Comparison of ENCODE assay signal across 21 cellular contexts in the genomic region with DNA sequence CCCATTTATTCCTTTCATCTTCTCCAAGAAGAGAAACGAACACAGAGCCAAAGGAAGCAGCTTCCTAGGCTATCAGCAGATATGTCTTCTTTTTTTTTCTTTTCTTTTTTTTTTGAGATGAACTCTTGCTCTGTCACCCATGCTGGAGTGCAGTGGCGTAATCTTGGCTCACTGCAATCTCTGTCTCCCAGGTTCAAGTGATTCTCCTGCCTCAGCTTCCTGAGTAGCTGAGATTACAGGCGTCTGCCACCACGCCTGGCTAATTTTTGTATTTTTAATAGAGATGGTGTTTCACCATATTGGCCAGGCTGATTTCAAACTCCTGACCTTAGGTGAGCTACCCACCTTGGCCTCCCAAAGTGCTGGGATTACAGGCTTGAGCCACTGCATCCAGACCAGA. TPM values are rescaled to one million over a fixed set of nuclear protein-coding genes. Genes with fewer than 3 reads are reported as not detected.
"Had no signal": no experiment of that assay in that cellular context is flagged by ENCODE, and none has a peak within 500 bp of the region (broad histone marks: within the 10 kb centered on the region; RNA-seq: fewer than 3 reads in every experiment).

No MANE protein-coding gene starts in this region.

RNA-seq across cellular contexts. Expression of a gene that starts 53.5 kb away (rescaled TPM):
- total RNA-seq: activated naive CD4-positive, alpha-beta T cell treated with anti-CD3 and anti-CD28 coated beads for 36 hours; activated naive CD4-positive, alpha-beta T cell treated with anti-CD3 and anti-CD28 coated beads, Interleukin-2, amount 50 U/mL, for 72 hours; activated naive CD8-positive, alpha-beta T cell treated with anti-CD3 and anti-CD28 coated beads for 36 hours; activated naive CD8-positive, alpha-beta T cell treated with anti-CD3 and anti-CD28 coated beads, Interleukin-2, amount 10 ng/mL, durations not matched to agents 7 days and 5 days; activated T-cell treated with anti-CD3 and anti-CD28 coated beads, Interleukin-2, amount 50 U/mL, for 4 hours; activated T-cell treated with anti-CD3 and anti-CD28 coated beads, Interleukin-2, amount 50 U/mL, for 72 hours; activated T-helper 1 cell treated with anti-CD3 and anti-CD28 coated beads, Interleukin-12 subunit alpha, Interleukin-12 subunit beta, Interleukin-2, Interleukin-4 antibody, amounts not matched to agents 30 ng/mL and 10 ng/mL and 1 ng/mL, durations not matched to agents 14 hours and 24 hours and 36 hours; activated T-helper 17 cell treated with anti-CD3 and anti-CD28 coated beads, Interleukin-2, amount 50 U/mL, for 72 hours; activated T-helper 2 cell treated with anti-CD3 and anti-CD28 coated beads, Interferon-gamma antibody, Interleukin-2, Interleukin-4, amounts not matched to agents 10 μg/mL and 5 μg/mL and 100 μg/mL, durations not matched to agents 14 hours and 24 hours and 36 hours; adrenal gland; aorta; ascending aorta; astrocyte; bronchial epithelial cell; cardiac muscle cell; cardiac septum; cerebellum; chondrocyte had no signal
- polyA plus RNA-seq: adrenal gland, cardiac muscle cell had no signal

RNA-seq across cellular contexts. Expression of a gene that starts 54.8 kb away (rescaled TPM):
- total RNA-seq: activated naive CD4-positive, alpha-beta T cell treated with anti-CD3 and anti-CD28 coated beads for 36 hours; activated naive CD4-positive, alpha-beta T cell treated with anti-CD3 and anti-CD28 coated beads, Interleukin-2, amount 50 U/mL, for 72 hours; activated naive CD8-positive, alpha-beta T cell treated with anti-CD3 and anti-CD28 coated beads for 36 hours; activated naive CD8-positive, alpha-beta T cell treated with anti-CD3 and anti-CD28 coated beads, Interleukin-2, amount 10 ng/mL, durations not matched to agents 7 days and 5 days; activated T-cell treated with anti-CD3 and anti-CD28 coated beads, Interleukin-2, amount 50 U/mL, for 4 hours; activated T-cell treated with anti-CD3 and anti-CD28 coated beads, Interleukin-2, amount 50 U/mL, for 72 hours; activated T-helper 1 cell treated with anti-CD3 and anti-CD28 coated beads, Interleukin-12 subunit alpha, Interleukin-12 subunit beta, Interleukin-2, Interleukin-4 antibody, amounts not matched to agents 30 ng/mL and 10 ng/mL and 1 ng/mL, durations not matched to agents 14 hours and 24 hours and 36 hours; activated T-helper 17 cell treated with anti-CD3 and anti-CD28 coated beads, Interleukin-2, amount 50 U/mL, for 72 hours; activated T-helper 2 cell treated with anti-CD3 and anti-CD28 coated beads, Interferon-gamma antibody, Interleukin-2, Interleukin-4, amounts not matched to agents 10 μg/mL and 5 μg/mL and 100 μg/mL, durations not matched to agents 14 hours and 24 hours and 36 hours; adrenal gland; aorta; ascending aorta; astrocyte; body of pancreas; breast epithelium; bronchial epithelial cell; cardiac muscle cell; cardiac septum; cerebellum; chondrocyte had no signal
- polyA plus RNA-seq: adipose tissue, adrenal gland, aorta, cardiac muscle cell had no signal
